8 cellular contexts compared by ENCODE assay signal in genomic region chr15:41558400-41559238, GRCh38.
A peak's percentile ranks its signal among the peaks of the same experiment; 100 is the strongest.
DNase-seq lines count a peak whose midpoint lies in the region; ATAC-seq and TF ChIP-seq lines count a peak whose summit lies in the region.

TYRO3 (plus strand) TSS chr15:41559212; CDS start chr15:41559258, 46 bp downstream.

- TF ChIP-seq CTCF in GM12874 (IDR thresholded peaks at IDR 0.05; ENCODE audit: insufficient read depth, low read depth, low read length), result 0 out of 2 replicates have a peak, but pooled peaks have one; percentile 14

- H3K9me3 Mint-ChIP-seq in memory B cell, result no peaks in the 10 kb centered on the region

- peak; percentile 5 for DNase-seq in NCI-H1048 (lab: John Stamatoyannopoulos, UW)
- DNase-seq in activated CD8-positive, alpha-beta memory T cell treated with anti-CD3 and anti-CD28 coated beads for 1 hour (ENCODE audit: extremely low read depth in 1 of 2, low read depth in 1 of 2), result peak; percentile 33 to 58
- peak; percentile 66 for DNase-seq in effector CD4-positive, alpha-beta T cell
- peak; percentile 45 to 57 for DNase-seq in memory B cell (ENCODE audit: low spot score in 2 of 2)
- peak; percentile 60 to 65 (median 62) for DNase-seq in stimulated activated CD4-positive, alpha-beta T cell treated with anti-CD3 and anti-CD28 coated beads, TNF-alpha, amount 100 ng/mL, for 4 hours (ENCODE audit: low read depth in 3 of 3)
- no peak for DNase-seq in amniotic stem cell (lab: John Stamatoyannopoulos, UW)

- peaks cover 2% of the 10 kb centered on the region for H3K36me3 Mint-ChIP-seq in memory B cell

- peak within 1 kb of the TSS; percentile 48 for H3K27ac Mint-ChIP-seq in memory B cell

- peaks cover 23% of the 10 kb centered on the region for H3K27me3 Mint-ChIP-seq in memory B cell

- ATAC-seq in memory B cell (ENCODE audit: low read depth) (peak; percentile 56), HG02642 (IDR thresholded peaks at IDR 0.05; ENCODE audit: poor library complexity, unreplicated experiment) (no peak)

- peak within 1 kb of the TSS; percentile 95 for H3K4me3 Mint-ChIP-seq in memory B cell

- peaks cover 23% of the 10 kb centered on the region for H3K4me1 Mint-ChIP-seq in memory B cell
